In genomic region chr3:13574798-13575451, GRCh38 we compare ENCODE assay signal across 13 cellular contexts. TPM values are rescaled to one million over a fixed set of nuclear protein-coding genes. Genes with fewer than 3 reads are reported as not detected.
DNase-seq lines count a peak whose midpoint lies in the region; ATAC-seq and TF ChIP-seq lines count a peak whose summit lies in the region.
"Had no signal": no experiment of that assay in that cellular context is flagged by ENCODE, and none has a peak within 500 bp of the region (broad histone marks: within the 10 kb centered on the region; RNA-seq: fewer than 3 reads in every experiment).

No MANE protein-coding gene starts in this region.

- DNase-seq in Ammon's horn (ENCODE audit: low spot score), result peak; percentile 54
- DNase-seq in astrocyte of the hippocampus (ENCODE audit: low read depth, low spot score), result peak; percentile 63
- no peak for DNase-seq in neuronal stem cell (ENCODE audit: low spot score)
- no peak for DNase-seq in glomerular visceral epithelial cell (ENCODE audit: extremely low spot score)
- DNase-seq in colonic mucosa, result no peak
- DNase-seq in HCEC 1CT, result no peak
- DNase-seq: activated CD4-positive, CD25-positive, alpha-beta regulatory T cell treated with anti-CD3 and anti-CD28 coated beads, Interleukin-2, amount 50 U/mL, for 72 hours; DMS53; NCI-H446 treated with DMSO at 0.1 percent for 48 hours; occipital lobe had no signal

- H4K8ac ChIP-seq in neuronal stem cell (ENCODE audit: low read depth, low read length), result no peak overlapping the region

- H3K9ac ChIP-seq in neuronal stem cell (ENCODE audit: low read depth, low read length, poor library complexity) (peak overlapping the region; percentile 5), colonic mucosa (ENCODE audit: low read depth in 2 of 2, low read length in 2 of 2) (no peak overlapping the region)

- peak overlapping the region; percentile 15 for H3K23ac ChIP-seq in neuronal stem cell (ENCODE audit: low read depth, low read length, poor library complexity)

- no peak overlapping the region for H3K18ac ChIP-seq in neuronal stem cell (ENCODE audit: low read length)

- ATAC-seq in GM19463 (IDR thresholded peaks at IDR 0.05; ENCODE audit: unreplicated experiment), result no peak
- ATAC-seq: HCT116 had no signal

- H3K36me3 ChIP-seq in HEK293 (ENCODE audit: control insufficient read depth in 2 of 2, insufficient read depth in 1 of 2, low read length in 2 of 2), result no peaks in the 10 kb centered on the region
- H3K36me3 ChIP-seq in neuronal stem cell (replicated peaks in 1 of 2; ENCODE audit: control insufficient read depth in 2 of 2, insufficient read depth in 2 of 2, low read length in 2 of 2), result no peaks in the 10 kb centered on the region
- no peaks in the 10 kb centered on the region for H3K36me3 ChIP-seq in colonic mucosa

- POLR2A ChIA-PET in HEK293 (lab: Yijun Ruan, JAX), result interaction anchor here (0.8 kb wide), 1 partner anchor 50 kb away, joined by 3 read pairs; no protein-coding TSS in a partner anchor

- no peak overlapping the region for H2BK15ac ChIP-seq in neuronal stem cell (ENCODE audit: low read length)

- H3K4me2 ChIP-seq in neuronal stem cell (ENCODE audit: insufficient read depth, low read length, poor library complexity, severe bottlenecking), result no peak overlapping the region

- H3K79me1 ChIP-seq in neuronal stem cell (ENCODE audit: low read depth, low read length), result no peaks in the 10 kb centered on the region

- peaks cover 5% of the 10 kb centered on the region for H3K4me1 ChIP-seq in HEK293 (ENCODE audit: control insufficient read depth, insufficient read depth, low read length)
- peaks cover 17 to 27% of the 10 kb centered on the region in 2 donors for H3K4me1 ChIP-seq in neuronal stem cell (ENCODE audit: control insufficient read depth in 2 of 2, insufficient read depth in 1 of 2, low read depth in 1 of 2, low read length in 2 of 2)
- H3K4me1 ChIP-seq in colonic mucosa, result no peaks in the 10 kb centered on the region

- no peak overlapping the region for H3K27ac ChIP-seq in HEK293 (ENCODE audit: extremely low read depth, low read depth, low read length)
- no peak overlapping the region for H3K27ac ChIP-seq in neuronal stem cell (replicated peaks; ENCODE audit: low read length)
- no peak overlapping the region for H3K27ac ChIP-seq in colonic mucosa

- H3K4me3 ChIP-seq in HEK293 (ENCODE audit: low read depth, low read length), result no peak overlapping the region
- no peak overlapping the region for H3K4me3 ChIP-seq in neuronal stem cell (ENCODE audit: low read length in 2 of 2)
- H3K4me3 ChIP-seq in colonic mucosa, result no peak overlapping the region

- H3K9me3 ChIP-seq in HEK293 (ENCODE audit: control insufficient read depth, insufficient read depth, low read depth, low read length), result no peaks in the 10 kb centered on the region
- H3K9me3 ChIP-seq in neuronal stem cell (replicated peaks in 1 of 2; ENCODE audit: control insufficient read depth in 2 of 2, insufficient read depth in 1 of 2, low read depth in 1 of 2, low read length in 2 of 2), result no peaks in the 10 kb centered on the region
- no peaks in the 10 kb centered on the region for H3K9me3 ChIP-seq in colonic mucosa

- no peak overlapping the region for H4K91ac ChIP-seq in neuronal stem cell (ENCODE audit: low read depth, low read length, poor library complexity)

- no peak overlapping the region for H2BK120ac ChIP-seq in neuronal stem cell (ENCODE audit: low read depth, low read length)

- no CpG with 5 or more reads among the region's 18 CpGs for WGBS in neuronal stem cell (ENCODE audit: extremely low coverage in 2 of 2, insufficient read length in 2 of 2, insufficient replicate concordance in 1 of 2), 2 donors

- H3K4ac ChIP-seq in neuronal stem cell (ENCODE audit: low read length), result no peak overlapping the region

- H2BK5ac ChIP-seq in neuronal stem cell (ENCODE audit: low read length), result no peak overlapping the region

- H3K27me3 ChIP-seq in neuronal stem cell (ENCODE audit: control insufficient read depth in 3 of 3, insufficient read depth in 3 of 3, low read depth in 1 of 3, low read length in 3 of 3) (no peaks in the 10 kb centered on the region), colonic mucosa (no peaks in the 10 kb centered on the region)

- H3K14ac ChIP-seq in neuronal stem cell (ENCODE audit: low read length), result no peak overlapping the region

- CTCF ChIA-PET in HEK293 (lab: Yijun Ruan, JAX), result interaction anchor here (1.4 to 4.6 kb wide), 2 partner anchors 74 to 76 kb away, joined by 3 to 14 read pairs; no protein-coding TSS in a partner anchor

- intact Hi-C loops in colonic mucosa (cut with DNase I), result no loop called here

- peak overlapping the region; percentile 78 for H2AFZ ChIP-seq in neuronal stem cell (ENCODE audit: low read length)

- no peak overlapping the region for H2AK5ac ChIP-seq in neuronal stem cell (ENCODE audit: low read depth, low read length)

- H2BK12ac ChIP-seq in neuronal stem cell (ENCODE audit: low read length), result no peak overlapping the region

- TF ChIP-seq CTCF in HEK293 (tag by site-specific recombination; IDR thresholded peaks at IDR 0.05) (no peak), colonic mucosa (IDR thresholded peaks at IDR 0.05) (no peak)

TF ChIP-seq in HEK293, 187 proteins besides CTCF, POLR2A, EP300 and RAD21 (continues in another document):
- TF ChIP-seq ZNF48 (tag by site-specific recombination; IDR thresholded peaks at IDR 0.05) (no peak), ZNF555 (tag by site-specific recombination; conservative IDR thresholded peaks at IDR 0.05) (no peak), ZNF530 (tag by site-specific recombination; IDR thresholded peaks at IDR 0.05; ENCODE audit: low read depth) (no peak), ZNF26 (tag by site-specific recombination; IDR thresholded peaks at IDR 0.05) (no peak), ZFP37 (tag by site-specific recombination; IDR thresholded peaks at IDR 0.05) (no peak), ZFP41 (tag by site-specific recombination; IDR thresholded peaks at IDR 0.05; ENCODE audit: borderline replicate concordance) (no peak), ZNF174 (tag by site-specific recombination; IDR thresholded peaks at IDR 0.05) (no peak), ZNF202 (tag by site-specific recombination; IDR thresholded peaks at IDR 0.05; ENCODE audit: borderline replicate concordance) (no peak), HOXD13 (CRISPR knock-in tag; IDR thresholded peaks at IDR 0.05; ENCODE audit: borderline replicate concordance) (no peak), ZNF16 (tag by site-specific recombination; IDR thresholded peaks at IDR 0.05; ENCODE audit: low read depth) (no peak), MEIS1 (CRISPR knock-in tag; IDR thresholded peaks at IDR 0.05; ENCODE audit: borderline replicate concordance) (no peak), GLIS1 (tag by site-specific recombination; IDR thresholded peaks at IDR 0.05) (peak; percentile 15; the same call in 1 of the 2 replicates), ZNF776 (tag by site-specific recombination; IDR thresholded peaks at IDR 0.05; ENCODE audit: borderline replicate concordance) (no peak), AEBP2 (tag by site-specific recombination; IDR thresholded peaks at IDR 0.05; ENCODE audit: borderline replicate concordance) (no peak), ZNF391 (tag by site-specific recombination; IDR thresholded peaks at IDR 0.05; ENCODE audit: borderline replicate concordance, low read depth) (no peak), TRIM28 (IDR thresholded peaks at IDR 0.05; ENCODE audit: borderline replicate concordance, low read length) (no peak), ZNF664 (tag by site-specific recombination; IDR thresholded peaks at IDR 0.05) (peak; percentile 97), KLF17 (tag by site-specific recombination; IDR thresholded peaks at IDR 0.05) (peak; percentile 75; the same call in 1 of the 2 replicates), ZBTB8A (tag by site-specific recombination; IDR thresholded peaks at IDR 0.05) (no peak), ZNF600 (tag by site-specific recombination; IDR thresholded peaks at IDR 0.05) (0 out of 2 replicates have a peak, but pooled peaks have one; percentile 13), ZNF747 (tag by site-specific recombination; IDR thresholded peaks at IDR 0.05) (no peak)

RNA-seq across cellular contexts. Expression of gene FBLN2, which starts 26.0 kb away (rescaled TPM):
- polyA plus RNA-seq in neuronal stem cell (2013, experiment 1 of 2), result 12.1 TPM
- polyA plus RNA-seq in neuronal stem cell (2013, experiment 2 of 2), result 12.3 TPM
- total RNA-seq in colonic mucosa, result 10 to 100 TPM; 10.5 to 24.1 TPM

Comparison
In these comparisons a context has a peak if more than half of its experiments do, and no peak if none do; other contexts are left out.
1. DNase-seq: peak in Ammon's horn (single experiment) and astrocyte of the hippocampus (single experiment); none in neuronal stem cell (single experiment), glomerular visceral epithelial cell (single experiment), colonic mucosa (single experiment) and HCEC 1CT (single experiment).